Comparison of ENCODE assay signal across 11 cellular contexts in genomic region chr12:122860854-122861585, GRCh38. TPM values are rescaled to one million over a fixed set of nuclear protein-coding genes. Genes with fewer than 3 reads are reported as not detected.
DNase-seq lines count a peak whose midpoint lies in the region; ATAC-seq and TF ChIP-seq lines count a peak whose summit lies in the region.
"Had no signal": no experiment of that assay in that cellular context is flagged by ENCODE, and none has a peak within 500 bp of the region (broad histone marks: within the 10 kb centered on the region; RNA-seq: fewer than 3 reads in every experiment).

No MANE protein-coding gene starts in this region.

- CTCF ChIA-PET in MCF 10A (lab: Yijun Ruan, JAX) = interaction anchor here (0.6 to 11.1 kb wide), 31 partner anchors 10 to 473 kb away, joined by 3 to 230 read pairs (median 5); partner anchors contain the start of genes ARL6IP4 and OGFOD2
- CTCF ChIA-PET in mammary epithelial cell (lab: Charles Lee; ENCODE audit: low non-redundant PET) = interaction anchor here (0.6 kb wide), 1 partner anchor 85 kb away, joined by 5 read pairs; no protein-coding TSS in a partner anchor

- H3K4me1 ChIP-seq in mammary epithelial cell (ENCODE audit: insufficient read depth, low read length) (peaks cover 26% of the 10 kb centered on the region), esophagus squamous epithelium (peaks cover 5 to 48% (median 27%) of the 10 kb centered on the region in 3 donors), neuronal stem cell (ENCODE audit: control insufficient read depth in 2 of 2, insufficient read depth in 1 of 2, low read depth in 1 of 2, low read length in 2 of 2) (no peaks in the 10 kb centered on the region), vagina (peaks cover 32% of the 10 kb centered on the region)

- H4K8ac ChIP-seq in neuronal stem cell (ENCODE audit: low read depth, low read length) = peak overlapping the region; percentile 92

- H2AFZ ChIP-seq in mammary epithelial cell (ENCODE audit: low read depth, low read length) = no peak overlapping the region
- no peak overlapping the region for H2AFZ ChIP-seq in neuronal stem cell (ENCODE audit: low read length)

- no peaks in the 10 kb centered on the region for H4K20me1 ChIP-seq in mammary epithelial cell (ENCODE audit: insufficient read depth, low read length)

- H2BK12ac ChIP-seq in neuronal stem cell (ENCODE audit: low read length) = peak overlapping the region; percentile 90

- no peak for TF ChIP-seq CTCF in MCF 10A (IDR thresholded peaks at IDR 0.05; ENCODE audit: unreplicated experiment)
- TF ChIP-seq CTCF in mammary epithelial cell (conservative IDR thresholded peaks at IDR 0.05 in 1 of 2, IDR thresholded peaks at IDR 0.05 in 1 of 2; ENCODE audit: extremely low read depth in 1 of 2, insufficient read depth in 1 of 2, low read depth in 1 of 2, low read length in 2 of 2) = no peak
- no peak for TF ChIP-seq CTCF in esophagus squamous epithelium (IDR thresholded peaks at IDR 0.05)
- no peak for TF ChIP-seq CTCF in vagina (IDR thresholded peaks at IDR 0.05)

- H3K27me3 ChIP-seq in mammary epithelial cell (ENCODE audit: insufficient read depth, low read length) (no peaks in the 10 kb centered on the region), esophagus squamous epithelium (no peaks in the 10 kb centered on the region), neuronal stem cell (ENCODE audit: control insufficient read depth in 3 of 3, insufficient read depth in 3 of 3, low read depth in 1 of 3, low read length in 3 of 3) (no peaks in the 10 kb centered on the region), vagina (no peaks in the 10 kb centered on the region)

- no peaks in the 10 kb centered on the region for H3K9me3 Mint-ChIP-seq in MCF 10A (ENCODE audit: unreplicated experiment)
- H3K9me3 Mint-ChIP-seq: HFFc6; T-helper 1 cell treated with Interleukin-12 subunit alpha and Interleukin-12 subunit beta and Interleukin-4 antibody, amounts not matched to agents 30 μg/mL and 1 μg/mL, for 36 hours had no signal

- POLR2A ChIA-PET in MCF 10A (lab: Yijun Ruan, JAX) = interaction anchor here (0.6 to 2.1 kb wide), 10 partner anchors 9 to 288 kb away, joined by 3 to 10 read pairs (median 3); no protein-coding TSS in a partner anchor

- ATAC-seq in GM19455 (IDR thresholded peaks at IDR 0.05; ENCODE audit: unreplicated experiment) (no peak), GM21367 (IDR thresholded peaks at IDR 0.05; ENCODE audit: unreplicated experiment) (no peak)

- 68% methylated on average over 19 of the region's 23 CpGs for WGBS in mammary epithelial cell (ENCODE audit: low coverage, missing lambda C conversion rate)
- 75% methylated on average over 15 of the region's 23 CpGs; no CpG with 5 or more reads in 1 of the 2 donors for WGBS in esophagus squamous epithelium, 2 donors
- no CpG with 5 or more reads among the region's 23 CpGs for WGBS in neuronal stem cell (ENCODE audit: extremely low coverage in 2 of 2, insufficient read length in 2 of 2, insufficient replicate concordance in 1 of 2), 2 donors

- peaks cover 6% of the 10 kb centered on the region for H3K4me1 Mint-ChIP-seq in MCF 10A (ENCODE audit: insufficient read depth, unreplicated experiment)

- H3K9me3 ChIP-seq in mammary epithelial cell (replicated peaks; ENCODE audit: insufficient read depth, low read length) (no peaks in the 10 kb centered on the region), esophagus squamous epithelium (no peaks in the 10 kb centered on the region), neuronal stem cell (replicated peaks in 1 of 2; ENCODE audit: control insufficient read depth in 2 of 2, insufficient read depth in 1 of 2, low read depth in 1 of 2, low read length in 2 of 2) (no peaks in the 10 kb centered on the region), vagina (no peaks in the 10 kb centered on the region)

- no peak overlapping the region for H3K4ac ChIP-seq in neuronal stem cell (ENCODE audit: low read length)

- peaks cover 16% of the 10 kb centered on the region for H3K79me2 ChIP-seq in mammary epithelial cell (ENCODE audit: insufficient read depth, low read length)

- peak overlapping the region; percentile 87 for H2BK120ac ChIP-seq in neuronal stem cell (ENCODE audit: low read depth, low read length)

- DNase-seq in MCF 10A (ENCODE audit: unreplicated experiment) = no peak
- DNase-seq in mammary epithelial cell = no peak
- DNase-seq in esophagus squamous epithelium (lab: John Stamatoyannopoulos, UW) = no peak
- DNase-seq in neuronal stem cell (ENCODE audit: low spot score) = no peak
- DNase-seq in vagina (ENCODE audit: extremely low spot score in 2 of 2) = no peak
- DNase-seq in activated CD4-positive, alpha-beta T cell treated with anti-CD3 and anti-CD28 coated beads for 1 hour = no peak

- H3K27me3 Mint-ChIP-seq in MCF 10A (ENCODE audit: insufficient read depth, unreplicated experiment) = no peaks in the 10 kb centered on the region

- no peak overlapping the region for H3K4me3 ChIP-seq in mammary epithelial cell (replicated peaks in 1 of 3; ENCODE audit: insufficient read depth in 1 of 3, low read depth in 2 of 3, low read length in 3 of 3)
- no peak overlapping the region for H3K4me3 ChIP-seq in esophagus squamous epithelium
- no peak overlapping the region for H3K4me3 ChIP-seq in neuronal stem cell (ENCODE audit: low read length in 2 of 2)
- no peak overlapping the region for H3K4me3 ChIP-seq in vagina
- H3K4me3 ChIP-seq: coronary artery had no signal

- peak overlapping the region; percentile 49 for H2BK15ac ChIP-seq in neuronal stem cell (ENCODE audit: low read length)

- peaks cover 8% of the 10 kb centered on the region for H3K79me1 ChIP-seq in neuronal stem cell (ENCODE audit: low read depth, low read length)

- H3K36me3 ChIP-seq in mammary epithelial cell (ENCODE audit: insufficient read depth, low read length) (peaks cover 8% of the 10 kb centered on the region), esophagus squamous epithelium (peaks cover 5 to 82% (median 9%) of the 10 kb centered on the region in 3 donors), neuronal stem cell (replicated peaks in 1 of 2; ENCODE audit: control insufficient read depth in 2 of 2, insufficient read depth in 2 of 2, low read length in 2 of 2) (peaks cover 25 to 55% of the 10 kb centered on the region in 2 donors), vagina (peaks cover 0 to 20% of the 10 kb centered on the region in 2 donors)

- peak overlapping the region; percentile 56 for H3K14ac ChIP-seq in neuronal stem cell (ENCODE audit: low read length)

- peak overlapping the region; percentile 46 for H2AK5ac ChIP-seq in neuronal stem cell (ENCODE audit: low read depth, low read length)

- H3K9ac ChIP-seq in mammary epithelial cell (ENCODE audit: insufficient read depth, low read length) (no peak overlapping the region), neuronal stem cell (ENCODE audit: low read depth, low read length, poor library complexity) (peak overlapping the region; percentile 70)

- no peak overlapping the region for H3K27ac Mint-ChIP-seq in MCF 10A (ENCODE audit: low read depth, unreplicated experiment)
- H3K27ac Mint-ChIP-seq: HFFc6; T-helper 1 cell treated with Interleukin-12 subunit alpha and Interleukin-12 subunit beta and Interleukin-4 antibody, amounts not matched to agents 30 μg/mL and 1 μg/mL, for 36 hours had no signal

- BruUV-seq in MCF 10A (replicated peaks; lab: Mats Ljungman, UMichigan) (TSS peak; percentile 18), mammary epithelial cell (replicated peaks; lab: Mats Ljungman, UMichigan) (no TSS peak)

- H3K18ac ChIP-seq in neuronal stem cell (ENCODE audit: low read length) = peak overlapping the region; percentile 83

- no peak overlapping the region for H3K4me2 ChIP-seq in mammary epithelial cell (ENCODE audit: insufficient read depth, low read depth, low read length)
- no peak overlapping the region for H3K4me2 ChIP-seq in neuronal stem cell (ENCODE audit: insufficient read depth, low read length, poor library complexity, severe bottlenecking)

- H4K91ac ChIP-seq in neuronal stem cell (ENCODE audit: low read depth, low read length, poor library complexity) = no peak overlapping the region

- H3K36me3 Mint-ChIP-seq in MCF 10A (ENCODE audit: insufficient read depth, unreplicated experiment) = peaks cover 35% of the 10 kb centered on the region

- intact Hi-C loops in MCF 10A (cut with micrococcal nuclease) (loop anchor here (1.0 to 5.0 kb wide), 3 partner anchors 69 to 377 kb away; no protein-coding TSS in a partner anchor), mammary epithelial cell (cut with micrococcal nuclease) (loop anchor here (1.0 to 5.0 kb wide), 4 partner anchors 68 to 377 kb away; no protein-coding TSS in a partner anchor), esophagus squamous epithelium (cut with DNase I) (loop anchor here (2.0 kb wide), 1 partner anchor 92 kb away; no protein-coding TSS in a partner anchor), vagina (cut with DNase I) (no loop called here)

- peak overlapping the region; percentile 60 for H2BK5ac ChIP-seq in neuronal stem cell (ENCODE audit: low read length)

- H3K4me3 Mint-ChIP-seq in MCF 10A (ENCODE audit: unreplicated experiment) = no peak overlapping the region
- H3K4me3 Mint-ChIP-seq: HFFc6; T-helper 1 cell treated with Interleukin-12 subunit alpha and Interleukin-12 subunit beta and Interleukin-4 antibody, amounts not matched to agents 30 μg/mL and 1 μg/mL, for 36 hours had no signal

- TF ChIP-seq POLR2A in esophagus squamous epithelium (IDR thresholded peaks at IDR 0.05) (no peak), vagina (IDR thresholded peaks at IDR 0.05) (no peak)

- no peak overlapping the region for H3K27ac ChIP-seq in mammary epithelial cell (ENCODE audit: insufficient read depth, low read depth, low read length)
- H3K27ac ChIP-seq in esophagus squamous epithelium = peak overlapping the region; percentile 3 to 72 (median 49)
- no peak overlapping the region for H3K27ac ChIP-seq in neuronal stem cell (replicated peaks; ENCODE audit: low read length)
- H3K27ac ChIP-seq in vagina = peak overlapping the region; percentile 40

- dilution Hi-C loops in mammary epithelial cell (cut with HindIII; ENCODE audit: low sequenced_read_pairs) = no loop called here

- in situ Hi-C loops in mammary epithelial cell (cut with MboI; ENCODE audit: low sequenced_read_pairs in 2 of 2) = no loop called here

- H3K23ac ChIP-seq in neuronal stem cell (ENCODE audit: low read depth, low read length, poor library complexity) = peak overlapping the region; percentile 55

RNA-seq across cellular contexts. Expression of gene HIP1R, which starts 25.8 kb away (rescaled TPM):
- 41.6 and 44.6 TPM in 2 replicates for total RNA-seq in MCF 10A (2022)
- 10 to 100 TPM; 52.1 to 59.7 TPM for total RNA-seq in mammary epithelial cell
- 22.5 TPM for polyA plus RNA-seq in mammary epithelial cell
- 105 TPM for polyA minus RNA-seq in mammary epithelial cell
- total RNA-seq in esophagus squamous epithelium = 10 to 100 TPM; 27.3 to 46.3 (median 44.8) TPM
- 16.8 TPM for polyA plus RNA-seq in neuronal stem cell (2013, experiment 1 of 2)
- 16.3 TPM for polyA plus RNA-seq in neuronal stem cell (2013, experiment 2 of 2)
- 66.0 TPM for total RNA-seq in vagina

RNA-seq across cellular contexts. Expression of gene VPS37B, which starts 34.9 kb away (rescaled TPM):
- 33.8 and 37.6 TPM in 2 replicates for total RNA-seq in MCF 10A (2022)
- 10 to 100 TPM; 30.8 to 60.7 TPM for total RNA-seq in mammary epithelial cell
- 56.7 TPM for polyA plus RNA-seq in mammary epithelial cell
- 35.7 TPM for polyA minus RNA-seq in mammary epithelial cell
- total RNA-seq in esophagus squamous epithelium = 10 to 100 TPM; 41.1 to 85.7 (median 69.5) TPM
- 26.4 TPM for polyA plus RNA-seq in neuronal stem cell (2013, experiment 1 of 2)
- 26.7 TPM for polyA plus RNA-seq in neuronal stem cell (2013, experiment 2 of 2)
- total RNA-seq in vagina = 34.9 TPM

Comparison
In these comparisons a context has a peak if more than half of its experiments do, and no peak if none do; other contexts are left out.
1. H3K27ac ChIP-seq: peak in esophagus squamous epithelium (4 of 4) and vagina (single experiment); none in mammary epithelial cell (single experiment) and neuronal stem cell (single experiment).